ENCODE assay signal across 8 cellular contexts in the genomic region with DNA sequence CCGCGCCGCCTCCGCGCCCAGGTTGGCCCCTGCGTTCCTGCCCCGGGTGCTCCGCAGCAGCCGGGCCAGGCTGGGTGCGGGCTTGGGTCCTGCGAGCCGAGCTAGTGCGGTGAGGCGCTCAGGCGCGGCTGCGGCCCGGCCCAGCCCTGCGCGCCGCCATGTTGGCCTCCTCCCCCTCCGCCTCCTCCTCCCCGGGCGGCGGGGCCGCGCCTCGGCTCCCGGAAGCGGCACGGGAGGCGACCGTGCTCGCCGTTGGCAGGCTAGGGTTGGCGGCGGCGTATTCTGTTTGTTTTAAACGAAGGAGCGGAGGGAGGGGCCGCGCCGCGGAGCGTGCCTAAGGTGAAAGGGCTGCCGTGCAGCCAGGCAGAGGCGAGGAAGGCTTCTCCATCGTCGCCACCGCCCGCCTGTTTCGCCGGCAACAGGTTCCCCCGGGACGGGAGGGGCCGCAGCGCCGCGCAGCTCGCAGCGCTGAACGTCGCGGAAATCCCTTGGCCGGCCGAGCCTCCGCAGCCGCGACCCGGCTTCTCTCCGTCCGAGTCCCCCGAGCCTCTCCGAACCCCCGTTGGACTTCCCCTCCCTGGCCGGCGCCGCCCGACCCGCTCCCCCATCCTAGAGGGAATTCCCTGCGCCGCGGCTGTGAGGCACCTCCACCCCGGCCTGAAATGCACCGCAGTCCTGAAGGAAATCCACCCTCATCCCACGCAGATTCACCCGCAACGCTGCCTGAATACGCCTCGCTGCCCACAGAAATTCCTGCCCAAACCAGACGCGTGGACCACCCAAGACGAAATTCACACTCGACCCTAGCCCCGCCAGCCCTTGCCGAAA. TPM values are rescaled to one million over a fixed set of nuclear protein-coding genes. Genes with fewer than 3 reads are reported as not detected.
DNase-seq lines count a peak whose midpoint lies in the region; ATAC-seq and TF ChIP-seq lines count a peak whose summit lies in the region.

A gene with protein sequence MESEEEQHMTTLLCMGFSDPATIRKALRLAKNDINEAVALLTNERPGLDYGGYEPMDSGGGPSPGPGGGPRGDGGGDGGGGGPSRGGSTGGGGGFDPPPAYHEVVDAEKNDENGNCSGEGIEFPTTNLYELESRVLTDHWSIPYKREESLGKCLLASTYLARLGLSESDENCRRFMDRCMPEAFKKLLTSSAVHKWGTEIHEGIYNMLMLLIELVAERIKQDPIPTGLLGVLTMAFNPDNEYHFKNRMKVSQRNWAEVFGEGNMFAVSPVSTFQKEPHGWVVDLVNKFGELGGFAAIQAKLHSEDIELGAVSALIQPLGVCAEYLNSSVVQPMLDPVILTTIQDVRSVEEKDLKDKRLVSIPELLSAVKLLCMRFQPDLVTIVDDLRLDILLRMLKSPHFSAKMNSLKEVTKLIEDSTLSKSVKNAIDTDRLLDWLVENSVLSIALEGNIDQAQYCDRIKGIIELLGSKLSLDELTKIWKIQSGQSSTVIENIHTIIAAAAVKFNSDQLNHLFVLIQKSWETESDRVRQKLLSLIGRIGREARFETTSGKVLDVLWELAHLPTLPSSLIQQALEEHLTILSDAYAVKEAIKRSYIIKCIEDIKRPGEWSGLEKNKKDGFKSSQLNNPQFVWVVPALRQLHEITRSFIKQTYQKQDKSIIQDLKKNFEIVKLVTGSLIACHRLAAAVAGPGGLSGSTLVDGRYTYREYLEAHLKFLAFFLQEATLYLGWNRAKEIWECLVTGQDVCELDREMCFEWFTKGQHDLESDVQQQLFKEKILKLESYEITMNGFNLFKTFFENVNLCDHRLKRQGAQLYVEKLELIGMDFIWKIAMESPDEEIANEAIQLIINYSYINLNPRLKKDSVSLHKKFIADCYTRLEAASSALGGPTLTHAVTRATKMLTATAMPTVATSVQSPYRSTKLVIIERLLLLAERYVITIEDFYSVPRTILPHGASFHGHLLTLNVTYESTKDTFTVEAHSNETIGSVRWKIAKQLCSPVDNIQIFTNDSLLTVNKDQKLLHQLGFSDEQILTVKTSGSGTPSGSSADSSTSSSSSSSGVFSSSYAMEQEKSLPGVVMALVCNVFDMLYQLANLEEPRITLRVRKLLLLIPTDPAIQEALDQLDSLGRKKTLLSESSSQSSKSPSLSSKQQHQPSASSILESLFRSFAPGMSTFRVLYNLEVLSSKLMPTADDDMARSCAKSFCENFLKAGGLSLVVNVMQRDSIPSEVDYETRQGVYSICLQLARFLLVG (N-terminal part only) (minus strand): TSS at position 171 of the 828 bp plus-strand sequence. CDS start 251 bp downstream, outside the sequence.

- H3K4me3 ChIP-seq in kidney epithelial cell (ENCODE audit: low read depth, low read length), result peak within 1 kb of the TSS; percentile 92

- H3K27me3 ChIP-seq in kidney epithelial cell (ENCODE audit: control insufficient read depth, insufficient read depth, low read length), result no peaks in the 10 kb centered on the region

- DNase-seq in ACHN, result peak; percentile 75
- DNase-seq in NCI-H2227 (lab: John Stamatoyannopoulos, UW; ENCODE audit: unreplicated experiment), result peak; percentile 90
- peak; percentile 76 for DNase-seq in activated CD4-positive, alpha-beta T cell treated with anti-CD3 and anti-CD28 coated beads for 1 hour
- DNase-seq in cerebellar cortex (ENCODE audit: low spot score), result peak; percentile 70
- DNase-seq in kidney epithelial cell (ENCODE audit: low read depth), result no peak
- DNase-seq in stimulated activated CD4-positive, alpha-beta T cell treated with anti-CD3 and anti-CD28 coated beads, Interleukin-15, amount 100 ng/mL, for 48 hours (ENCODE audit: low read depth in 2 of 2), result peak; percentile 62 to 70

- ATAC-seq in GM18861 (IDR thresholded peaks at IDR 0.05; ENCODE audit: unreplicated experiment), result peak; percentile 44
- ATAC-seq in HG03064 (IDR thresholded peaks at IDR 0.05; ENCODE audit: low read depth, unreplicated experiment), result peak; percentile 72

- TF ChIP-seq CTCF in kidney epithelial cell (IDR thresholded peaks at IDR 0.05; ENCODE audit: insufficient read depth, low read length, poor library complexity, severe bottlenecking), result no peak

- H3K36me3 ChIP-seq in kidney epithelial cell (ENCODE audit: control insufficient read depth, insufficient read depth, low read length), result no peaks in the 10 kb centered on the region

- in situ Hi-C loops in ACHN (cut with HindIII; ENCODE audit: low pct_ligation_motif_present, low pct_unique_long_range_greater_than_20kb, low sequenced_read_pairs), result no loop called here

RNA-seq across cellular contexts. Expression of the gene that starts here (rescaled TPM):
- total RNA-seq in kidney epithelial cell, result 26.2 and 27.2 TPM in 2 replicates
